In genomic region chr20:21781446-21782075, GRCh38 we compare ENCODE assay signal across 21 cellular contexts.
"Had no signal": no experiment of that assay in that cellular context is flagged by ENCODE, and none has a peak within 500 bp of the region (broad histone marks: within the 10 kb centered on the region; RNA-seq: fewer than 3 reads in every experiment).

No MANE protein-coding gene starts in this region.

- FAIRE-seq: colon had no signal

- H3K4me3 ChIP-seq: dorsolateral prefrontal cortex, tibial artery had no signal

- DNase-seq: activated CD4-positive, alpha-beta T cell treated with anti-CD3 and anti-CD28 coated beads, Interleukin-2, amount 10 ng/mL, durations not matched to agents 7 days and 5 days; activated CD8-positive, alpha-beta memory T cell treated with anti-CD3 and anti-CD28 coated beads, Interleukin-2, amount 50 U/mL, for 4 hours; activated naive CD4-positive, alpha-beta T cell treated with anti-CD3 and anti-CD28 coated beads for 36 hours; activated naive CD8-positive, alpha-beta T cell treated with anti-CD3 and anti-CD28 coated beads, Interleukin-2, amount 50 U/mL, for 24 hours; activated T-cell treated with anti-CD3 and anti-CD28 coated beads, Interleukin-2, amount 50 U/mL, for 4 hours; anterior cingulate cortex; brain microvascular endothelial cell; central memory CD4-positive, alpha-beta T cell; dorsolateral prefrontal cortex; foreskin melanocyte; hypothalamus; immature natural killer cell; kidney glomerular epithelial cell; left ventricle myocardium superior; nephron progenitor cell; stimulated activated CD4-positive, alpha-beta T cell treated with anti-CD3 and anti-CD28 coated beads, Interleukin-1b, Interleukin-23, amount 100 ng/mL, for 48 hours; stimulated activated naive CD4-positive, alpha-beta T cell treated with Interleukin-2 at 50 U/mL for 16 hours; substantia nigra; T1000; tibial artery had no signal

- H3K36me3 ChIP-seq: brain microvascular endothelial cell, tibial artery had no signal

- H3K4me1 ChIP-seq: tibial artery had no signal

- H3K27ac ChIP-seq: brain microvascular endothelial cell, dorsolateral prefrontal cortex, tibial artery had no signal

- H3K27me3 ChIP-seq: brain microvascular endothelial cell, tibial artery had no signal
